In the genomic region with DNA sequence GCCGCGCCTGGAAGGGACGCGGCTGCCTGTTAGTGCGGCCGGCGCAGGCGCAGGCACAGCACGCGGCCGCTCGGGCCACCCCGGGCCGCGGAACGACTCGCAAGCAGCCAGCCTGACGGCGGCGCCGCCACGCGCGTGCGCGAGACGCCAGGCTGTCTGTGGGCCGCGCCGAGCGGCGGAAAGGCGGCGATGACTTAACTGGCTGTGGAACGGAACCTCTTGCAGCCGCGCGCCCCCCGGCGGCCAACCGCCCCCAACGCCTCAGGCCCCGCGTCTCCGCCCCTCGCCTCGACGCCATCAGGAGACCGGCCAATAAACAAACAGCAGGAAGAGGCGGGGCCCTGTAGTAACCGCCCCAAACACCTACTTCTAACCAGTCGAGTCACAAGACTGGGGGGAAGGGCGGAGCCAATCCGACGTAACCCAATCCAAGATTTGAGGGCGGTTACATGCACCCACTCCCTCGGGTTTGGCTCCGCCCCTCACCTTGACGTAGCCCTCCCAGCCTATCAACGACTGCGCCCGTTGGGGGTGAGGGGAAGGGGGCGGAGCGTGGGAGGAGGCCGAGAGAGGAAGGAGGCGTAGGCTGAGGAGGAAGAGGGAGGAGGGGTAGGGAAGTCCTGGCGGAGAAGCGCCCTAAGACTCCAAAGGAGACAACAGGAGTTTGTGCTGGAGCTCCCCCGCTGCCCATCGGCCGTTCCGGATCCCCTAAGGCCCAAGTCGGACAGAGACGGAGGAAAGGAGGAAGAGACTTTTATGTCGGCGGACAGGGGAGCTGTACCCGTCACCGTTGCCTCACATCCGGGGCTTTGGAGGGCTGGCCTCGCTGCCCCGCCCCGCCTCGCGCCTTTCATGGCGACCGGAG, we compare ENCODE assay signal across 8 cellular contexts. TPM values are rescaled to one million over a fixed set of nuclear protein-coding genes. Genes with fewer than 3 reads are reported as not detected.
A peak's percentile ranks its signal among the peaks of the same experiment; 100 is the strongest.
DNase-seq lines count a peak whose midpoint lies in the region; TF ChIP-seq lines count a peak whose summit lies in the region.

A gene (plus strand): TSS at position 566 of the 865 bp plus-strand sequence. CDS start 1,088 bp downstream, outside the sequence.

- DNase-seq in H7: peak; percentile 99
- DNase-seq in M059J (ENCODE audit: low read depth): peak; percentile 100
- peak; percentile 100 for DNase-seq in SHP77 treated with DMSO at 0.1 percent for 48 hours (lab: John Stamatoyannopoulos, UW)
- peak; percentile 99 for DNase-seq in activated gamma-delta T cell (lab: John Stamatoyannopoulos, UW)
- peak; percentile 100 for DNase-seq in fibroblast of the conjunctiva (ENCODE audit: low read depth)

- no peaks in the 10 kb centered on the region for H3K9me2 ChIP-seq in neural cell (ENCODE audit: insufficient read depth, low read length)

- H3K4me3 ChIP-seq in H7 (ENCODE audit: insufficient read depth, low read depth, low read length) (peak within 1 kb of the TSS; percentile 85), neural cell (ENCODE audit: low read length) (peak within 1 kb of the TSS; percentile 94), stomach smooth muscle (ENCODE audit: low read length in 2 of 2) (peak within 1 kb of the TSS; percentile 88 to 96)

- H3K9ac ChIP-seq in ES-I3 (ENCODE audit: low read depth, low read length) (peak within 1 kb of the TSS; percentile 91), neural cell (ENCODE audit: low read length) (peak within 1 kb of the TSS; percentile 93), stomach smooth muscle (ENCODE audit: low read length in 2 of 2) (peak within 1 kb of the TSS; percentile 98 to 100)

- H2AFZ ChIP-seq in neural cell (ENCODE audit: low read depth, low read length): peak within 1 kb of the TSS; percentile 36

- H3K79me2 ChIP-seq in neural cell (replicated peaks; ENCODE audit: insufficient read depth, low read length): peaks cover 32% of the 10 kb centered on the region

- peaks cover 6% of the 10 kb centered on the region for H3F3A ChIP-seq in neural cell (ENCODE audit: insufficient read depth, low read length, poor library complexity, severe bottlenecking)

- TF ChIP-seq RAD21 in neural cell (conservative IDR thresholded peaks at IDR 0.05): peak; percentile 89

- peak; percentile 31 for TF ChIP-seq EP300 in neural cell (conservative IDR thresholded peaks at IDR 0.05; ENCODE audit: poor library complexity, severe bottlenecking)

- H3K27me3 ChIP-seq in H7 (ENCODE audit: control insufficient read depth, insufficient read depth, low read length) (peaks cover 24% of the 10 kb centered on the region), neural cell (ENCODE audit: insufficient read depth, low read depth, low read length) (no peaks in the 10 kb centered on the region), stomach smooth muscle (ENCODE audit: control insufficient read depth in 1 of 2, insufficient read depth in 2 of 2, low read length in 2 of 2) (no peaks in the 10 kb centered on the region)

- H3K4me1 ChIP-seq in ES-I3 (ENCODE audit: insufficient read depth, low read length) (no peaks in the 10 kb centered on the region; the same call in none of the 2 replicates), stomach smooth muscle (ENCODE audit: control insufficient read depth, insufficient read depth, low read length) (peaks cover 47% of the 10 kb centered on the region)

- H3K36me3 ChIP-seq in ES-I3 (ENCODE audit: insufficient read depth, low read length): peaks cover 2% of the 10 kb centered on the region; the same call in 1 of the 2 replicates
- peaks cover 4% of the 10 kb centered on the region for H3K36me3 ChIP-seq in H7 (replicated peaks; ENCODE audit: control insufficient read depth, insufficient read depth, low read length)
- peaks cover 1% of the 10 kb centered on the region for H3K36me3 ChIP-seq in neural cell (ENCODE audit: insufficient read depth, low read length)
- peaks cover 42 to 44% of the 10 kb centered on the region in 2 donors for H3K36me3 ChIP-seq in stomach smooth muscle (ENCODE audit: control insufficient read depth in 2 of 2, insufficient read depth in 2 of 2, low read length in 2 of 2)

- H3K9me3 ChIP-seq in ES-I3 (ENCODE audit: control insufficient read depth, insufficient read depth, low read length) (no peaks in the 10 kb centered on the region), neural cell (ENCODE audit: low read length) (no peaks in the 10 kb centered on the region), stomach smooth muscle (ENCODE audit: control insufficient read depth in 2 of 2, low read length in 2 of 2) (no peaks in the 10 kb centered on the region)

- H3K4me2 ChIP-seq in neural cell (ENCODE audit: low read length): peak within 1 kb of the TSS; percentile 89

- H3K27ac ChIP-seq in neural cell (ENCODE audit: low read length): peak within 1 kb of the TSS; percentile 97
- H3K27ac ChIP-seq in stomach smooth muscle (ENCODE audit: low read length): peak within 1 kb of the TSS; percentile 99

- no peaks in the 10 kb centered on the region for H4K20me1 ChIP-seq in neural cell (ENCODE audit: insufficient read depth)

- peak; percentile 100 for TF ChIP-seq CTCF in neural cell (IDR thresholded peaks at IDR 0.05; ENCODE audit: poor library complexity, severe bottlenecking)

TF ChIP-seq in neural cell, 6 proteins besides CTCF, POLR2A, EP300 and RAD21:
- TF ChIP-seq TAF1 (IDR thresholded peaks at IDR 0.05; ENCODE audit: low read depth) (peak; percentile 57), EZH2 (IDR thresholded peaks at IDR 0.05; ENCODE audit: borderline replicate concordance, insufficient read depth, low read length, poor library complexity, severe bottlenecking) (no peak), MXI1 (conservative IDR thresholded peaks at IDR 0.05; ENCODE audit: poor library complexity, severe bottlenecking) (peak; percentile 86), SMC3 (conservative IDR thresholded peaks at IDR 0.05; ENCODE audit: poor library complexity) (peak; percentile 87), POLR2AphosphoS5 (IDR thresholded peaks at IDR 0.05) (peak; percentile 98)
- TF ChIP-seq, protein P1, sequence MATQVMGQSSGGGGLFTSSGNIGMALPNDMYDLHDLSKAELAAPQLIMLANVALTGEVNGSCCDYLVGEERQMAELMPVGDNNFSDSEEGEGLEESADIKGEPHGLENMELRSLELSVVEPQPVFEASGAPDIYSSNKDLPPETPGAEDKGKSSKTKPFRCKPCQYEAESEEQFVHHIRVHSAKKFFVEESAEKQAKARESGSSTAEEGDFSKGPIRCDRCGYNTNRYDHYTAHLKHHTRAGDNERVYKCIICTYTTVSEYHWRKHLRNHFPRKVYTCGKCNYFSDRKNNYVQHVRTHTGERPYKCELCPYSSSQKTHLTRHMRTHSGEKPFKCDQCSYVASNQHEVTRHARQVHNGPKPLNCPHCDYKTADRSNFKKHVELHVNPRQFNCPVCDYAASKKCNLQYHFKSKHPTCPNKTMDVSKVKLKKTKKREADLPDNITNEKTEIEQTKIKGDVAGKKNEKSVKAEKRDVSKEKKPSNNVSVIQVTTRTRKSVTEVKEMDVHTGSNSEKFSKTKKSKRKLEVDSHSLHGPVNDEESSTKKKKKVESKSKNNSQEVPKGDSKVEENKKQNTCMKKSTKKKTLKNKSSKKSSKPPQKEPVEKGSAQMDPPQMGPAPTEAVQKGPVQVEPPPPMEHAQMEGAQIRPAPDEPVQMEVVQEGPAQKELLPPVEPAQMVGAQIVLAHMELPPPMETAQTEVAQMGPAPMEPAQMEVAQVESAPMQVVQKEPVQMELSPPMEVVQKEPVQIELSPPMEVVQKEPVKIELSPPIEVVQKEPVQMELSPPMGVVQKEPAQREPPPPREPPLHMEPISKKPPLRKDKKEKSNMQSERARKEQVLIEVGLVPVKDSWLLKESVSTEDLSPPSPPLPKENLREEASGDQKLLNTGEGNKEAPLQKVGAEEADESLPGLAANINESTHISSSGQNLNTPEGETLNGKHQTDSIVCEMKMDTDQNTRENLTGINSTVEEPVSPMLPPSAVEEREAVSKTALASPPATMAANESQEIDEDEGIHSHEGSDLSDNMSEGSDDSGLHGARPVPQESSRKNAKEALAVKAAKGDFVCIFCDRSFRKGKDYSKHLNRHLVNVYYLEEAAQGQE (IDR thresholded peaks at IDR 0.05; ENCODE audit: borderline replicate concordance): peak; percentile 16

RNA-seq across cellular contexts. Expression of the gene that starts here (rescaled TPM):
- total RNA-seq in H7 (2014; rRNA removed; shearing (Covaris generic)): 11.5 and 13.4 TPM in 2 replicates
- 7.5 and 14.2 TPM in 2 replicates for total RNA-seq in M059J (2014; rRNA removed; shearing (Covaris generic))
- 19.0 and 24.2 TPM in 2 replicates for polyA plus RNA-seq in neural cell
- polyA minus RNA-seq in neural cell: 20.7 and 41.1 TPM in 2 replicates

Comparison
In these comparisons a context has a peak if more than half of its experiments do, and no peak if none do; other contexts are left out.
1. Peak in every context shown above with its lines: DNase-seq, H3K4me3 ChIP-seq and H3K27ac ChIP-seq.